Comparison of ENCODE assay signal across 8 cellular contexts in genomic region chr2:205714058-205714776, GRCh38. TPM values are rescaled to one million over a fixed set of nuclear protein-coding genes. Genes with fewer than 3 reads are reported as not detected.
DNase-seq lines count a peak whose midpoint lies in the region; ATAC-seq and TF ChIP-seq lines count a peak whose summit lies in the region.

No MANE protein-coding gene starts in this region.

- H3K9me3 ChIP-seq in cardiac muscle cell (ENCODE audit: low read depth): no peaks in the 10 kb centered on the region
- no peaks in the 10 kb centered on the region for H3K9me3 ChIP-seq in tibial nerve

- ATAC-seq in GM18498 (IDR thresholded peaks at IDR 0.05; ENCODE audit: unreplicated experiment) (peak; percentile 61), GM21825 (IDR thresholded peaks at IDR 0.05; ENCODE audit: unreplicated experiment) (peak; percentile 72)

- TF ChIP-seq CTCF in cardiac muscle cell (IDR thresholded peaks at IDR 0.05; ENCODE audit: low read depth, low read length): no peak
- no peak for TF ChIP-seq CTCF in tibial nerve (IDR thresholded peaks at IDR 0.05)

- TF ChIP-seq POLR2A in tibial nerve (IDR thresholded peaks at IDR 0.05): no peak

- WGBS in tibial nerve, 2 donors: 36 to 45% methylated on average over 5 of the region's 5 CpGs

- TF ChIP-seq EP300 in tibial nerve (IDR thresholded peaks at IDR 0.05): no peak

- H3K27me3 ChIP-seq in cardiac muscle cell: no peaks in the 10 kb centered on the region
- H3K27me3 ChIP-seq in tibial nerve: no peaks in the 10 kb centered on the region

- peaks cover 20% of the 10 kb centered on the region for H3K4me1 ChIP-seq in cardiac muscle cell (ENCODE audit: low read depth)
- peaks cover 0 to 89% (median 50%) of the 10 kb centered on the region in 4 donors for H3K4me1 ChIP-seq in tibial nerve

- H3K27ac ChIP-seq in cardiac muscle cell: peak overlapping the region; percentile 70
- H3K27ac ChIP-seq in tibial nerve: peak overlapping the region; percentile 26 to 84 (median 66)

- DNase-seq in NOMO-1 treated with DMSO at 0.1 percent for 48 hours (lab: John Stamatoyannopoulos, UW; ENCODE audit: unreplicated experiment) (peak; percentile 69), cardiac muscle cell (ENCODE audit: low read depth in 1 of 2, low spot score in 1 of 2) (peak in 1 of 2 donors; percentile 35), tibial nerve (ENCODE audit: low spot score in 2 of 2) (no peak), AG08396 (ENCODE audit: low spot score) (no peak), dedifferentiated amniotic fluid mesenchymal stem cell (ENCODE audit: extremely low spot score) (no peak), T1000 (lab: John Stamatoyannopoulos, UW) (no peak)

- H3K4me3 ChIP-seq in cardiac muscle cell (no peak overlapping the region), tibial nerve (no peak overlapping the region)

- no peaks in the 10 kb centered on the region for H3K36me3 ChIP-seq in cardiac muscle cell
- peaks cover 0 to 20% (median 0%) of the 10 kb centered on the region in 3 donors for H3K36me3 ChIP-seq in tibial nerve

RNA-seq across cellular contexts. Expression of gene NRP2, which starts 31.9 kb away (rescaled TPM):
- total RNA-seq in cardiac muscle cell (41.6 and 166 TPM in 2 replicates), tibial nerve (100 to 1,000 TPM; 128 to 196 (median 176) TPM)
- polyA plus RNA-seq in cardiac muscle cell: 35.2 and 118 TPM in 2 replicates
